In genomic region chr17:36807496-36808180, GRCh38 we compare ENCODE assay signal across 20 cellular contexts.
DNase-seq lines count a peak whose midpoint lies in the region; ATAC-seq and TF ChIP-seq lines count a peak whose summit lies in the region.
"Had no signal": no experiment of that assay in that cellular context is flagged by ENCODE, and none has a peak within 500 bp of the region (broad histone marks: within the 10 kb centered on the region; RNA-seq: fewer than 3 reads in every experiment).

No MANE protein-coding gene starts in this region.

- no peaks in the 10 kb centered on the region for H3K79me1 ChIP-seq in mesenchymal stem cell (replicated peaks; ENCODE audit: low read length, poor library complexity, severe bottlenecking)

- H3K9me3 Mint-ChIP-seq in Calu3 (ENCODE audit: low read depth, unreplicated experiment) (no peaks in the 10 kb centered on the region), endodermal cell (no peaks in the 10 kb centered on the region)
- H3K9me3 Mint-ChIP-seq: activated T-cell treated with anti-CD3 and anti-CD28 coated beads, Interleukin-2, amount 50 U/mL, for 72 hours; central memory CD8-positive, alpha-beta T cell had no signal

- H2BK5ac ChIP-seq in mesenchymal stem cell (ENCODE audit: low read depth, low read length, poor library complexity, severe bottlenecking), result no peak overlapping the region

- H3K27me3 ChIP-seq in HUES64 (ENCODE audit: insufficient read depth, low read length) (peaks cover 52% of the 10 kb centered on the region), endodermal cell (ENCODE audit: control insufficient read depth, insufficient read depth, low read length, poor library complexity, severe bottlenecking) (peaks cover 38% of the 10 kb centered on the region), mesenchymal stem cell (ENCODE audit: control insufficient read depth in 1 of 2, insufficient read depth in 1 of 2, low read length in 2 of 2) (peaks cover 62 to 77% of the 10 kb centered on the region in 2 experiments)

- no peak overlapping the region for H3K27ac Mint-ChIP-seq in Calu3 (ENCODE audit: unreplicated experiment)
- H3K27ac Mint-ChIP-seq in endodermal cell, result no peak overlapping the region
- H3K27ac Mint-ChIP-seq: activated CD4-positive, alpha-beta T cell treated with anti-CD3 and anti-CD28 coated beads for 36 hours; nephron progenitor cell had no signal

- H4K8ac ChIP-seq in mesenchymal stem cell (ENCODE audit: low read length), result no peak overlapping the region

- no peaks in the 10 kb centered on the region for H3K9me3 ChIP-seq in HUES64 (ENCODE audit: insufficient read depth, low read depth, low read length)
- no peaks in the 10 kb centered on the region for H3K9me3 ChIP-seq in endodermal cell (ENCODE audit: control insufficient read depth, low read length)
- no peaks in the 10 kb centered on the region for H3K9me3 ChIP-seq in mesenchymal stem cell (ENCODE audit: control insufficient read depth, low read length)
- H3K9me3 ChIP-seq: prostate gland, suprapubic skin had no signal

- no peak overlapping the region for H3K18ac ChIP-seq in mesenchymal stem cell (ENCODE audit: low read depth in 1 of 2, low read length in 2 of 2)

- no peaks in the 10 kb centered on the region for H3K4me1 Mint-ChIP-seq in Calu3 (ENCODE audit: low read depth, unreplicated experiment)
- H3K4me1 Mint-ChIP-seq in endodermal cell, result peaks cover 6% of the 10 kb centered on the region
- H3K4me1 Mint-ChIP-seq: activated CD4-positive, alpha-beta T cell treated with anti-CD3 and anti-CD28 coated beads for 36 hours; central memory CD8-positive, alpha-beta T cell had no signal

- no peak overlapping the region for H2BK15ac ChIP-seq in mesenchymal stem cell (ENCODE audit: low read depth, poor library complexity, severe bottlenecking)

- no peak overlapping the region for H4K91ac ChIP-seq in mesenchymal stem cell (ENCODE audit: low read length)

- H3K4me2 ChIP-seq in mesenchymal stem cell (ENCODE audit: low read length, poor library complexity, severe bottlenecking), result peak overlapping the region; percentile 77

- H3K4me3 Mint-ChIP-seq in Calu3 (ENCODE audit: low read depth, unreplicated experiment) (peak overlapping the region; percentile 29), endodermal cell (peak overlapping the region; percentile 49)
- H3K4me3 Mint-ChIP-seq: activated CD4-positive, alpha-beta T cell treated with anti-CD3 and anti-CD28 coated beads for 36 hours; activated T-cell treated with anti-CD3 and anti-CD28 coated beads, Interleukin-2, amount 50 U/mL, for 72 hours; central memory CD8-positive, alpha-beta T cell had no signal

- DNase-seq in Calu3, result no peak
- DNase-seq in endodermal cell, result peak; percentile 80
- no peak for DNase-seq in mesenchymal stem cell
- no peak for DNase-seq in SKM-1 treated with dmso at 0.1 percent for 144 hours (lab: John Stamatoyannopoulos, UW; ENCODE audit: unreplicated experiment)
- no peak for DNase-seq in NCI-H345 (lab: John Stamatoyannopoulos, UW)
- DNase-seq in NAMALWA (ENCODE audit: low spot score), result no peak
- DNase-seq: activated CD4-positive, alpha-beta T cell treated with anti-CD3 and anti-CD28 coated beads for 36 hours; activated naive CD4-positive, alpha-beta T cell treated with anti-CD3 and anti-CD28 coated beads, Interleukin-2, amount 50 U/mL, for 16 hours; activated T-cell treated with anti-CD3 and anti-CD28 coated beads, Interleukin-2, amount 50 U/mL, for 72 hours; effector CD4-positive, alpha-beta T cell; left colon; NCI-H2029 treated with DMSO at 0.1 percent for 48 hours; NCI-H774 had no signal

- H3K27ac ChIP-seq in HUES64 (ENCODE audit: low read depth, low read length) (no peak overlapping the region), endodermal cell (ENCODE audit: low read depth, low read length) (no peak overlapping the region), mesenchymal stem cell (ENCODE audit: low read length, poor library complexity, severe bottlenecking) (no peak overlapping the region)
- H3K27ac ChIP-seq: prostate gland, suprapubic skin had no signal

- WGBS in HUES64, result 16% methylated on average over 34 of the region's 35 CpGs
- WGBS in endodermal cell (ENCODE audit: insufficient coverage in 1 of 2, insufficient read length in 1 of 2), 2 experiments, result 39 to 53% methylated on average over 13 to 35 of the region's 35 CpGs
- WGBS in mesenchymal stem cell, result 19% methylated on average over 33 of the region's 35 CpGs

- no peak overlapping the region for H3K4ac ChIP-seq in mesenchymal stem cell (ENCODE audit: low read depth in 1 of 2, low read length in 2 of 2)

- intact Hi-C loops in Calu3 (cut with micrococcal nuclease; ENCODE audit: unreplicated experiment), result no loop called here

- no peak overlapping the region for H2BK12ac ChIP-seq in mesenchymal stem cell (ENCODE audit: low read length in 2 of 2)

- peak overlapping the region; percentile 78; the same call in 1 of the 2 replicates for H3K9ac ChIP-seq in HUES64 (ENCODE audit: low read depth, low read length)
- H3K9ac ChIP-seq in endodermal cell (ENCODE audit: extremely low read depth, low read length, poor library complexity, severe bottlenecking), result no peak overlapping the region
- no peak overlapping the region for H3K9ac ChIP-seq in mesenchymal stem cell (ENCODE audit: low read length)

- CTCF ChIA-PET in Calu3 (lab: Charles Lee), result interaction anchor here (1.0 to 1.1 kb wide), 2 partner anchors 16 to 20 kb away, joined by 3 read pairs; no protein-coding TSS in a partner anchor

- no TSS peak for BruUV-seq in Calu3 (replicated peaks; lab: Mats Ljungman, UMichigan)

- no peak overlapping the region for H2BK120ac ChIP-seq in mesenchymal stem cell (ENCODE audit: low read depth, low read length)

- no peak overlapping the region for H3K23ac ChIP-seq in mesenchymal stem cell (ENCODE audit: low read length in 2 of 2)

- H2AFZ ChIP-seq in mesenchymal stem cell (ENCODE audit: low read depth, low read length), result no peak overlapping the region

- H3K36me3 Mint-ChIP-seq in Calu3 (ENCODE audit: insufficient read depth, unreplicated experiment), result no peaks in the 10 kb centered on the region
- no peaks in the 10 kb centered on the region for H3K36me3 Mint-ChIP-seq in endodermal cell (ENCODE audit: low read depth)

- H3K4me1 ChIP-seq in HUES64 (ENCODE audit: insufficient read depth, low read length) (0 out of 2 replicates have a peak, but pooled peaks cover 7% of the 10 kb centered on the region), endodermal cell (ENCODE audit: control insufficient read depth, insufficient read depth, low read length) (peaks cover 4% of the 10 kb centered on the region), mesenchymal stem cell (ENCODE audit: control insufficient read depth, insufficient read depth, low read depth, low read length) (peaks cover 16% of the 10 kb centered on the region)
- H3K4me1 ChIP-seq: prostate gland had no signal

- H3K27me3 Mint-ChIP-seq in Calu3 (ENCODE audit: unreplicated experiment) (peaks cover 86% of the 10 kb centered on the region), endodermal cell (ENCODE audit: insufficient read depth) (peaks cover 40% of the 10 kb centered on the region)

- ATAC-seq in GM19035 (IDR thresholded peaks at IDR 0.05; ENCODE audit: unreplicated experiment), result no peak
- ATAC-seq: activated CD4-positive, alpha-beta T cell treated with anti-CD3 and anti-CD28 coated beads for 36 hours; activated T-cell treated with anti-CD3 and anti-CD28 coated beads, Interleukin-2, amount 50 U/mL, for 72 hours; GM12878; left colon had no signal

- H3K14ac ChIP-seq in mesenchymal stem cell (ENCODE audit: low read length in 2 of 2), result no peak overlapping the region

- no peak for TF ChIP-seq CTCF in Calu3 (IDR thresholded peaks at IDR 0.05; ENCODE audit: unreplicated experiment)
- TF ChIP-seq CTCF in endodermal cell (conservative IDR thresholded peaks at IDR 0.05), result no peak

- H3K36me3 ChIP-seq in HUES64 (ENCODE audit: insufficient read depth, low read length) (no peaks in the 10 kb centered on the region), endodermal cell (ENCODE audit: control insufficient read depth, insufficient read depth, low read length) (no peaks in the 10 kb centered on the region), mesenchymal stem cell (ENCODE audit: control insufficient read depth in 1 of 2, insufficient read depth in 2 of 2, low read depth in 1 of 2, low read length in 2 of 2) (no peaks in the 10 kb centered on the region)
- H3K36me3 ChIP-seq: prostate gland, suprapubic skin had no signal

- H3K4me3 ChIP-seq in HUES64 (ENCODE audit: low read length), result peak overlapping the region; percentile 61
- H3K4me3 ChIP-seq in endodermal cell (ENCODE audit: low read length), result peak overlapping the region; percentile 69
- no peak overlapping the region for H3K4me3 ChIP-seq in mesenchymal stem cell (ENCODE audit: insufficient read depth in 1 of 2, low read depth in 1 of 2, low read length in 2 of 2)
- H3K4me3 ChIP-seq: GM12878, prostate gland, suprapubic skin had no signal

- no peak overlapping the region for H2AK5ac ChIP-seq in mesenchymal stem cell (ENCODE audit: low read length, severe bottlenecking)

Comparison
In these comparisons a context has a peak if more than half of its experiments do, and no peak if none do; other contexts are left out.
1. H3K4me3 ChIP-seq: peak in HUES64 (single experiment) and endodermal cell (single experiment); none in mesenchymal stem cell (0 of 2).